Comparison of ENCODE assay signal across 15 cellular contexts in the genomic region with DNA sequence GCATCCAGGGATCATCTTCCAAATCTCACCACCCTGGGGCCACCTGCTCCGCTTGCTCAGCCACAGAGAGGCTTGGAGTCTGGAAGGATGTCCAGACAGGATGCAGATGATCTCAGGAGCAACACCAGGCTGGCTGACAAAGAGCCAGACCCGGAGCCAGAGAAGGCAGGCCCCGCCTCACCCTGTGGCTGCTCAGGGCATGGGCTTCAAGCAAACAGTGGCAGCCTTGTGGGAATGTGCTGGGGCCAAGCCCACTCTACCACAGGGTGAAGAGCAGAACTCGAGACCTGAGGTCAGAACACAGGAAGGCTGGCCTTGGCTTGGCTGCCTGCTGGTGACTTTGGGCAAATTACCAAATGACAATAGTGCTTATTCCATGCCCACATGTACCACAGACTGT. TPM values are rescaled to one million over a fixed set of nuclear protein-coding genes. Genes with fewer than 3 reads are reported as not detected.
A peak's percentile ranks its signal among the peaks of the same experiment; 100 is the strongest.
DNase-seq lines count a peak whose midpoint lies in the region; ATAC-seq lines count a peak whose summit lies in the region.
"Had no signal": no experiment of that assay in that cellular context is flagged by ENCODE, and none has a peak within 500 bp of the region (broad histone marks: within the 10 kb centered on the region; RNA-seq: fewer than 3 reads in every experiment).

No MANE protein-coding gene starts in this region.

- DNase-seq in AG20443 (ENCODE audit: low spot score) (peak; percentile 37), H4 (ENCODE audit: low spot score) (peak; percentile 42), astrocyte of the hippocampus (ENCODE audit: low read depth, low spot score) (peak; percentile 50), left lobe of liver (ENCODE audit: low spot score) (no peak), T-helper 2 cell (no peak), NCI-H1417 treated with DMSO at 0.1 percent for 48 hours (lab: John Stamatoyannopoulos, UW) (no peak), MV-4-11 (lab: John Stamatoyannopoulos, UW) (no peak)
- DNase-seq: activated CD4-positive, alpha-beta T cell treated with anti-CD3 and anti-CD28 coated beads, Interleukin-2, amount 50 U/mL, for 48 hours; activated naive CD8-positive, alpha-beta T cell treated with anti-CD3 and anti-CD28 coated beads, Interleukin-2, amount 50 U/mL, for 24 hours; activated T-cell treated with anti-CD3 and anti-CD28 coated beads, Interleukin-2, amount 50 U/mL, for 4 hours; HFFc6; ovary; Peyer's patch; stimulated activated CD4-positive, alpha-beta T cell treated with anti-CD3 and anti-CD28 coated beads, Interleukin-2, amount 100 ng/mL, for 48 hours had no signal

- peak; percentile 38 for ATAC-seq in left lobe of liver
- ATAC-seq: activated naive CD8-positive, alpha-beta T cell treated with anti-CD3 and anti-CD28 coated beads, Interleukin-2, amount 50 U/mL, for 24 hours; activated T-cell treated with anti-CD3 and anti-CD28 coated beads, Interleukin-2, amount 50 U/mL, for 4 hours; esophagus mucosa had no signal

RNA-seq across cellular contexts. Expression of a gene that starts 45.5 kb away (rescaled TPM):
- 156 and 204 TPM in 2 replicates for total RNA-seq in H4 (2014; rRNA removed; shearing (Covaris generic))
- 88.9 TPM for total RNA-seq in left lobe of liver

RNA-seq across cellular contexts. Expression of a gene that starts 45.7 kb away (rescaled TPM):
- 5.5 and 6.7 TPM in 2 replicates for total RNA-seq in H4 (2014; rRNA removed; shearing (Covaris generic))
- 3.5 TPM for total RNA-seq in left lobe of liver

Comparison
In these comparisons a context has a peak if more than half of its experiments do, and no peak if none do; other contexts are left out.
1. DNase-seq: peak in AG20443 (single experiment), H4 (single experiment) and astrocyte of the hippocampus (single experiment); none in left lobe of liver (single experiment), T-helper 2 cell (0 of 5), NCI-H1417 treated with DMSO at 0.1 percent for 48 hours (single experiment) and MV-4-11 (single experiment).